ENCODE assay signal across 15 cellular contexts in the genomic region with DNA sequence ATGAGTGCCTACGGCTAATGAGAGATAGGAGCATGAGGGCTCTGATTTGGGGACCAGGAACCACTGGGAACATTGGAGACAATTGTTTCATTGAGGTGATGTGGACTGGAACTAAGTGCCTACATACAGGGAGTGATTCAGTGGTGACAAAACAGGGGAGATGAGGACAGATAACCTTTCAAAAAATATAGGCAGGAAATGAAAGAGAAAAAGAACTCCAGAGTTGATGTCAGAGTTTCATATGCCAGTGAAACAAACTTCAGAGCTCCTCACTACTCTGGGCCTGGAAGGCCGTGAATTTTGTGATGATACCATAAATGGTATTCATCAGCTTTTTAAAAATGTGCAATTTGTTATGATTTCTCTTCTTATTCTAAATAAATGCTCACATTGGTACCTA. TPM values are rescaled to one million over a fixed set of nuclear protein-coding genes. Genes with fewer than 3 reads are reported as not detected.
DNase-seq lines count a peak whose midpoint lies in the region; ATAC-seq and TF ChIP-seq lines count a peak whose summit lies in the region.
"Had no signal": no experiment of that assay in that cellular context is flagged by ENCODE, and none has a peak within 500 bp of the region (broad histone marks: within the 10 kb centered on the region; RNA-seq: fewer than 3 reads in every experiment).

No MANE protein-coding gene starts in this region.

- H3K4me1 ChIP-seq in PC-3 (ENCODE audit: insufficient read depth, low read length), result peaks cover 24% of the 10 kb centered on the region
- H3K4me1 ChIP-seq in effector memory CD4-positive, alpha-beta T cell (ENCODE audit: control insufficient read depth, insufficient read depth, low read length, poor library complexity, severe bottlenecking), result peaks cover 65% of the 10 kb centered on the region
- H3K4me1 ChIP-seq: ascending aorta had no signal

- no TSS peak for BruUV-seq in PC-3 (replicated peaks; lab: Mats Ljungman, UMichigan)

- no peak overlapping the region for H3K4me2 ChIP-seq in PC-3 (ENCODE audit: low read length)

- no peak for DNase-seq in activated naive CD4-positive, alpha-beta T cell treated with anti-CD3 and anti-CD28 coated beads, Interleukin-2, amount 10 ng/mL, durations not matched to agents 7 days and 5 days
- no peak for DNase-seq in activated naive CD4-positive, alpha-beta T cell (lab: John Stamatoyannopoulos, UW)
- DNase-seq in PC-3 (peak; percentile 77), OCI-M1 (lab: John Stamatoyannopoulos, UW) (no peak), GOT3 (lab: John Stamatoyannopoulos, UW) (no peak), NCI-H1694 treated with DMSO at 0.1 percent for 48 hours (lab: John Stamatoyannopoulos, UW) (no peak)
- no peak for DNase-seq in effector memory CD4-positive, alpha-beta T cell
- DNase-seq in stimulated activated naive CD8-positive, alpha-beta T cell treated with anti-CD3 and anti-CD28 coated beads, Interleukin-15, amount 100 ng/mL, for 72 hours, result no peak
- DNase-seq: MG63, NCI-H524 treated with DMSO at 0.1 percent for 48 hours, SIG-M5 had no signal

- H4K20me1 ChIP-seq in PC-3 (ENCODE audit: low read length), result no peaks in the 10 kb centered on the region

- peaks cover under 1% of the 10 kb centered on the region for H3K9me3 Mint-ChIP-seq in activated naive CD4-positive, alpha-beta T cell treated with anti-CD3 and anti-CD28 coated beads, Interleukin-2, amount 10 ng/mL, durations not matched to agents 7 days and 5 days
- H3K9me3 Mint-ChIP-seq in stimulated activated naive CD8-positive, alpha-beta T cell treated with anti-CD3 and anti-CD28 coated beads, Interleukin-15, amount 100 ng/mL, for 72 hours, result no peaks in the 10 kb centered on the region
- H3K9me3 Mint-ChIP-seq: mesothelial cell of epicardium had no signal

- peak overlapping the region; percentile 55 for H3K27ac ChIP-seq in PC-3 (ENCODE audit: low read length)
- H3K27ac ChIP-seq in effector memory CD4-positive, alpha-beta T cell (ENCODE audit: insufficient read depth, low read length, poor library complexity, severe bottlenecking), result peak overlapping the region; percentile 82
- H3K27ac ChIP-seq: ascending aorta, C4-2B had no signal

- H3K36me3 ChIP-seq in PC-3 (ENCODE audit: low read depth, low read length), result no peaks in the 10 kb centered on the region
- H3K36me3 ChIP-seq in effector memory CD4-positive, alpha-beta T cell (ENCODE audit: control insufficient read depth, insufficient read depth, low read length), result no peaks in the 10 kb centered on the region
- H3K36me3 ChIP-seq: ascending aorta, MG63 had no signal

- H3K4me3 Mint-ChIP-seq in activated naive CD4-positive, alpha-beta T cell treated with anti-CD3 and anti-CD28 coated beads, Interleukin-2, amount 10 ng/mL, durations not matched to agents 7 days and 5 days, result peak overlapping the region; percentile 39
- H3K4me3 Mint-ChIP-seq in stimulated activated naive CD8-positive, alpha-beta T cell treated with anti-CD3 and anti-CD28 coated beads, Interleukin-15, amount 100 ng/mL, for 72 hours, result peak overlapping the region; percentile 57 to 76
- H3K4me3 Mint-ChIP-seq: mesothelial cell of epicardium had no signal

- no peaks in the 10 kb centered on the region; the same call in 1 of the 2 replicates for H3K9me2 ChIP-seq in PC-3 (replicated peaks; ENCODE audit: low read length)

- intact Hi-C loops in PC-3 (cut with micrococcal nuclease), result no loop called here

- peak overlapping the region; percentile 6; the same call in 1 of the 2 replicates for H3K9ac ChIP-seq in PC-3 (ENCODE audit: low read length)

- H3K79me2 ChIP-seq in PC-3 (ENCODE audit: low read length), result no peaks in the 10 kb centered on the region

- no peaks in the 10 kb centered on the region for H3K9me3 ChIP-seq in PC-3 (ENCODE audit: low read length)
- H3K9me3 ChIP-seq in effector memory CD4-positive, alpha-beta T cell (ENCODE audit: control insufficient read depth, low read length), result no peaks in the 10 kb centered on the region
- H3K9me3 ChIP-seq: ascending aorta, MG63 had no signal

- peak overlapping the region; percentile 3; the same call in 1 of the 2 replicates for H2AFZ ChIP-seq in PC-3 (ENCODE audit: low read length)

- CTCF ChIA-PET in activated naive CD4-positive, alpha-beta T cell treated with anti-CD3 and anti-CD28 coated beads, Interleukin-2, amount 10 ng/mL, durations not matched to agents 7 days and 5 days (lab: Charles Lee), result interaction anchor here (0.9 to 1.3 kb wide), 2 partner anchors 22 to 35 kb away, joined by 3 read pairs; no protein-coding TSS in a partner anchor
- CTCF ChIA-PET in PC-3 (lab: Charles Lee), result no interaction called here

- H3K36me3 Mint-ChIP-seq in activated naive CD4-positive, alpha-beta T cell treated with anti-CD3 and anti-CD28 coated beads, Interleukin-2, amount 10 ng/mL, durations not matched to agents 7 days and 5 days, result peaks cover 4% of the 10 kb centered on the region
- H3K36me3 Mint-ChIP-seq: mesothelial cell of epicardium had no signal

- peak overlapping the region; percentile 94 for H3K27ac Mint-ChIP-seq in activated naive CD4-positive, alpha-beta T cell treated with anti-CD3 and anti-CD28 coated beads, Interleukin-2, amount 10 ng/mL, durations not matched to agents 7 days and 5 days
- H3K27ac Mint-ChIP-seq in stimulated activated naive CD8-positive, alpha-beta T cell treated with anti-CD3 and anti-CD28 coated beads, Interleukin-15, amount 100 ng/mL, for 72 hours, result peak overlapping the region; percentile 14 to 98
- H3K27ac Mint-ChIP-seq: mesothelial cell of epicardium had no signal

- POLR2A ChIA-PET in PC-3 (lab: Charles Lee; ENCODE audit: unreplicated experiment), result no interaction called here

- TF ChIP-seq CTCF in PC-3 (conservative IDR thresholded peaks at IDR 0.05; ENCODE audit: low read depth, low read length), result no peak

- H3K4me3 ChIP-seq in PC-3 (ENCODE audit: low read length), result no peak overlapping the region
- peak overlapping the region; percentile 5 for H3K4me3 ChIP-seq in effector memory CD4-positive, alpha-beta T cell (ENCODE audit: insufficient read depth, low read depth, low read length, poor library complexity, severe bottlenecking)
- H3K4me3 ChIP-seq: ascending aorta, MG63 had no signal

- ATAC-seq in PC-3, result peak; percentile 45
- peak; percentile 57 for ATAC-seq in stimulated activated naive CD8-positive, alpha-beta T cell treated with anti-CD3 and anti-CD28 coated beads, Interleukin-15, amount 100 ng/mL, for 72 hours
- ATAC-seq: HCT116 had no signal

- H3F3A ChIP-seq in PC-3 (ENCODE audit: low read length, unreplicated experiment), result no peaks in the 10 kb centered on the region

- no peaks in the 10 kb centered on the region for H3K27me3 Mint-ChIP-seq in activated naive CD4-positive, alpha-beta T cell treated with anti-CD3 and anti-CD28 coated beads, Interleukin-2, amount 10 ng/mL, durations not matched to agents 7 days and 5 days
- H3K27me3 Mint-ChIP-seq in stimulated activated naive CD8-positive, alpha-beta T cell treated with anti-CD3 and anti-CD28 coated beads, Interleukin-15, amount 100 ng/mL, for 72 hours, result peaks cover under 1% of the 10 kb centered on the region

- H3K4me1 Mint-ChIP-seq in activated naive CD4-positive, alpha-beta T cell treated with anti-CD3 and anti-CD28 coated beads, Interleukin-2, amount 10 ng/mL, durations not matched to agents 7 days and 5 days, result peaks cover 5% of the 10 kb centered on the region
- H3K4me1 Mint-ChIP-seq in stimulated activated naive CD8-positive, alpha-beta T cell treated with anti-CD3 and anti-CD28 coated beads, Interleukin-15, amount 100 ng/mL, for 72 hours, result peaks cover 44% of the 10 kb centered on the region

- no peaks in the 10 kb centered on the region for H3K27me3 ChIP-seq in PC-3 (ENCODE audit: low read length)
- no peaks in the 10 kb centered on the region for H3K27me3 ChIP-seq in effector memory CD4-positive, alpha-beta T cell (replicated peaks; ENCODE audit: control insufficient read depth, insufficient read depth, low read length, poor library complexity, severe bottlenecking)
- H3K27me3 ChIP-seq: ascending aorta, MG63 had no signal

RNA-seq across cellular contexts. Expression of a gene that starts 39.3 kb away (rescaled TPM):
- 0.04 TPM in 1 of 2 replicates, not detected in the other for total RNA-seq in PC-3 (2014; rRNA removed)
- total RNA-seq: ascending aorta, mesothelial cell of epicardium had no signal
